ENCODE assay signal across 1 cellular context in the genomic region with DNA sequence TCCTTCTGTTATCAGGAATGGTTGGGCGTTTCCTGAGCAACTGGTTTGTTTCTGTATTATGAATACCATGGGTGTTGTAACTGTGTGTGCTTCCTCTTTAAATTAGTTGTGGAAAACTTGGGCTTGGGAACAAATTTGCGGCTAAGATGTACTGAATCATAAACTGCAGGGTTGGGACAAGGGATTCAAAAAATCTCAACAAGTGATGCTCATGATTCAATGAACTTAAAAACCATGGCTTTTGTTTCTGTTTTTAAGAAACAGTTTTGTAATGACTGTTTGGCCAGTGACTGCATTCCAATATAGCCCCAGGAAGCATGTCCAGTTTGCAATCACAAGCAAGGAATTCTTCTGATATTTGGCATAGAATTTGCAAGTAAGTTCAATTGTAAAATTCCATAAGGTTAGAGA.
TF ChIP-seq lines count a peak whose summit lies in the region.

No MANE protein-coding gene starts in this region.

TF ChIP-seq in GM23338, 12 proteins besides CTCF, POLR2A, EP300 and RAD21 (continued from another document):
- TF ChIP-seq, protein P1, sequence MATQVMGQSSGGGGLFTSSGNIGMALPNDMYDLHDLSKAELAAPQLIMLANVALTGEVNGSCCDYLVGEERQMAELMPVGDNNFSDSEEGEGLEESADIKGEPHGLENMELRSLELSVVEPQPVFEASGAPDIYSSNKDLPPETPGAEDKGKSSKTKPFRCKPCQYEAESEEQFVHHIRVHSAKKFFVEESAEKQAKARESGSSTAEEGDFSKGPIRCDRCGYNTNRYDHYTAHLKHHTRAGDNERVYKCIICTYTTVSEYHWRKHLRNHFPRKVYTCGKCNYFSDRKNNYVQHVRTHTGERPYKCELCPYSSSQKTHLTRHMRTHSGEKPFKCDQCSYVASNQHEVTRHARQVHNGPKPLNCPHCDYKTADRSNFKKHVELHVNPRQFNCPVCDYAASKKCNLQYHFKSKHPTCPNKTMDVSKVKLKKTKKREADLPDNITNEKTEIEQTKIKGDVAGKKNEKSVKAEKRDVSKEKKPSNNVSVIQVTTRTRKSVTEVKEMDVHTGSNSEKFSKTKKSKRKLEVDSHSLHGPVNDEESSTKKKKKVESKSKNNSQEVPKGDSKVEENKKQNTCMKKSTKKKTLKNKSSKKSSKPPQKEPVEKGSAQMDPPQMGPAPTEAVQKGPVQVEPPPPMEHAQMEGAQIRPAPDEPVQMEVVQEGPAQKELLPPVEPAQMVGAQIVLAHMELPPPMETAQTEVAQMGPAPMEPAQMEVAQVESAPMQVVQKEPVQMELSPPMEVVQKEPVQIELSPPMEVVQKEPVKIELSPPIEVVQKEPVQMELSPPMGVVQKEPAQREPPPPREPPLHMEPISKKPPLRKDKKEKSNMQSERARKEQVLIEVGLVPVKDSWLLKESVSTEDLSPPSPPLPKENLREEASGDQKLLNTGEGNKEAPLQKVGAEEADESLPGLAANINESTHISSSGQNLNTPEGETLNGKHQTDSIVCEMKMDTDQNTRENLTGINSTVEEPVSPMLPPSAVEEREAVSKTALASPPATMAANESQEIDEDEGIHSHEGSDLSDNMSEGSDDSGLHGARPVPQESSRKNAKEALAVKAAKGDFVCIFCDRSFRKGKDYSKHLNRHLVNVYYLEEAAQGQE (IDR thresholded peaks at IDR 0.05; ENCODE audit: unreplicated experiment) = no peak
- TF ChIP-seq, protein P2, sequence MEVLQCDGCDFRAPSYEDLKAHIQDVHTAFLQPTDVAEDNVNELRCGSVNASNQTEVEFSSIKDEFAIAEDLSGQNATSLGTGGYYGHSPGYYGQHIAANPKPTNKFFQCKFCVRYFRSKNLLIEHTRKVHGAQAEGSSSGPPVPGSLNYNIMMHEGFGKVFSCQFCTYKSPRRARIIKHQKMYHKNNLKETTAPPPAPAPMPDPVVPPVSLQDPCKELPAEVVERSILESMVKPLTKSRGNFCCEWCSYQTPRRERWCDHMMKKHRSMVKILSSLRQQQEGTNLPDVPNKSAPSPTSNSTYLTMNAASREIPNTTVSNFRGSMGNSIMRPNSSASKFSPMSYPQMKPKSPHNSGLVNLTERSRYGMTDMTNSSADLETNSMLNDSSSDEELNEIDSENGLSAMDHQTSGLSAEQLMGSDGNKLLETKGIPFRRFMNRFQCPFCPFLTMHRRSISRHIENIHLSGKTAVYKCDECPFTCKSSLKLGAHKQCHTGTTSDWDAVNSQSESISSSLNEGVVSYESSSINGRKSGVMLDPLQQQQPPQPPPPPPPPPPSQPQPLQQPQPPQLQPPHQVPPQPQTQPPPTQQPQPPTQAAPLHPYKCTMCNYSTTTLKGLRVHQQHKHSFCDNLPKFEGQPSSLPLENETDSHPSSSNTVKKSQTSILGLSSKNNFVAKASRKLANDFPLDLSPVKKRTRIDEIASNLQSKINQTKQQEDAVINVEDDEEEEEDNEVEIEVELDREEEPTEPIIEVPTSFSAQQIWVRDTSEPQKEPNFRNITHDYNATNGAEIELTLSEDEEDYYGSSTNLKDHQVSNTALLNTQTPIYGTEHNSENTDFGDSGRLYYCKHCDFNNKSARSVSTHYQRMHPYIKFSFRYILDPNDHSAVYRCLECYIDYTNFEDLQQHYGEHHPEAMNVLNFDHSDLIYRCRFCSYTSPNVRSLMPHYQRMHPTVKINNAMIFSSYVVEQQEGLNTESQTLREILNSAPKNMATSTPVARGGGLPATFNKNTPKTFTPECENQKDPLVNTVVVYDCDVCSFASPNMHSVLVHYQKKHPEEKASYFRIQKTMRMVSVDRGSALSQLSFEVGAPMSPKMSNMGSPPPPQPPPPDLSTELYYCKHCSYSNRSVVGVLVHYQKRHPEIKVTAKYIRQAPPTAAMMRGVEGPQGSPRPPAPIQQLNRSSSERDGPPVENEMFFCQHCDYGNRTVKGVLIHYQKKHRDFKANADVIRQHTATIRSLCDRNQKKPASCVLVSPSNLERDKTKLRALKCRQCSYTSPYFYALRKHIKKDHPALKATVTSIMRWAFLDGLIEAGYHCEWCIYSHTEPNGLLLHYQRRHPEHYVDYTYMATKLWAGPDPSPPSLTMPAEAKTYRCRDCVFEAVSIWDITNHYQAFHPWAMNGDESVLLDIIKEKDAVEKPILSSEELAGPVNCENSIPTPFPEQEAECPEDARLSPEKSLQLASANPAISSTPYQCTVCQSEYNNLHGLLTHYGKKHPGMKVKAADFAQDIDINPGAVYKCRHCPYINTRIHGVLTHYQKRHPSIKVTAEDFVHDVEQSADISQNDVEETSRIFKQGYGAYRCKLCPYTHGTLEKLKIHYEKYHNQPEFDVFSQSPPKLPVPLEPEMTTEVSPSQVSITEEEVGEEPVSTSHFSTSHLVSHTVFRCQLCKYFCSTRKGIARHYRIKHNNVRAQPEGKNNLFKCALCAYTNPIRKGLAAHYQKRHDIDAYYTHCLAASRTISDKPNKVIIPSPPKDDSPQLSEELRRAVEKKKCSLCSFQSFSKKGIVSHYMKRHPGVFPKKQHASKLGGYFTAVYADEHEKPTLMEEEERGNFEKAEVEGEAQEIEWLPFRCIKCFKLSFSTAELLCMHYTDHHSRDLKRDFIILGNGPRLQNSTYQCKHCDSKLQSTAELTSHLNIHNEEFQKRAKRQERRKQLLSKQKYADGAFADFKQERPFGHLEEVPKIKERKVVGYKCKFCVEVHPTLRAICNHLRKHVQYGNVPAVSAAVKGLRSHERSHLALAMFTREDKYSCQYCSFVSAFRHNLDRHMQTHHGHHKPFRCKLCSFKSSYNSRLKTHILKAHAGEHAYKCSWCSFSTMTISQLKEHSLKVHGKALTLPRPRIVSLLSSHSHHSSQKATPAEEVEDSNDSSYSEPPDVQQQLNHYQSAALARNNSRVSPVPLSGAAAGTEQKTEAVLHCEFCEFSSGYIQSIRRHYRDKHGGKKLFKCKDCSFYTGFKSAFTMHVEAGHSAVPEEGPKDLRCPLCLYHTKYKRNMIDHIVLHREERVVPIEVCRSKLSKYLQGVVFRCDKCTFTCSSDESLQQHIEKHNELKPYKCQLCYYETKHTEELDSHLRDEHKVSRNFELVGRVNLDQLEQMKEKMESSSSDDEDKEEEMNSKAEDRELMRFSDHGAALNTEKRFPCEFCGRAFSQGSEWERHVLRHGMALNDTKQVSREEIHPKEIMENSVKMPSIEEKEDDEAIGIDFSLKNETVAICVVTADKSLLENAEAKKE (CRISPR knock-in tag; IDR thresholded peaks at IDR 0.05) = no peak
